10 cellular contexts compared by ENCODE assay signal in genomic region chr3:58238830-58239229, GRCh38. TPM values are rescaled to one million over a fixed set of nuclear protein-coding genes. Genes with fewer than 3 reads are reported as not detected.
A peak's percentile ranks its signal among the peaks of the same experiment; 100 is the strongest.
DNase-seq lines count a peak whose midpoint lies in the region; ATAC-seq and TF ChIP-seq lines count a peak whose summit lies in the region.
"Had no signal": no experiment of that assay in that cellular context is flagged by ENCODE, and none has a peak within 500 bp of the region (broad histone marks: within the 10 kb centered on the region; RNA-seq: fewer than 3 reads in every experiment).

No MANE protein-coding gene starts in this region.

- H3K27ac ChIP-seq in lower lobe of right lung (no peak overlapping the region), thymus (ENCODE audit: low read depth) (peak overlapping the region; percentile 8)

- ATAC-seq in activated T-cell treated with anti-CD3 and anti-CD28 coated beads, Interleukin-2, amount 50 U/mL, for 4 hours, result no peak
- no peak for ATAC-seq in activated naive CD8-positive, alpha-beta T cell treated with anti-CD3 and anti-CD28 coated beads, Interleukin-2, amount 50 U/mL, for 24 hours
- ATAC-seq in lower lobe of right lung (no peak), GM18505 (IDR thresholded peaks at IDR 0.05; ENCODE audit: unreplicated experiment) (no peak)
- ATAC-seq: foreskin keratinocyte had no signal

- H3K4me1 ChIP-seq in lower lobe of right lung, result peaks cover 15% of the 10 kb centered on the region
- peaks cover 7% of the 10 kb centered on the region for H3K4me1 ChIP-seq in thymus (ENCODE audit: control insufficient read depth, insufficient read depth, low read length)

- 92% methylated on average over 7 of the region's 7 CpGs for WGBS in thymus

- H3K27ac Mint-ChIP-seq in activated naive CD8-positive, alpha-beta T cell treated with anti-CD3 and anti-CD28 coated beads, Interleukin-2, amount 50 U/mL, for 24 hours, result no peak overlapping the region

- peak overlapping the region; percentile 88 for H3K4me3 Mint-ChIP-seq in activated T-cell treated with anti-CD3 and anti-CD28 coated beads, Interleukin-2, amount 50 U/mL, for 4 hours
- H3K4me3 Mint-ChIP-seq in activated naive CD8-positive, alpha-beta T cell treated with anti-CD3 and anti-CD28 coated beads, Interleukin-2, amount 50 U/mL, for 24 hours, result peak overlapping the region; percentile 85

- TF ChIP-seq POLR2A in GM18505 (IDR thresholded peaks at IDR 0.05; ENCODE audit: borderline replicate concordance, extremely low read depth, insufficient read depth, insufficient read length), result no peak

- no peaks in the 10 kb centered on the region for H3K9me3 Mint-ChIP-seq in activated T-cell treated with anti-CD3 and anti-CD28 coated beads, Interleukin-2, amount 50 U/mL, for 4 hours
- no peaks in the 10 kb centered on the region for H3K9me3 Mint-ChIP-seq in activated naive CD8-positive, alpha-beta T cell treated with anti-CD3 and anti-CD28 coated beads, Interleukin-2, amount 50 U/mL, for 24 hours

- no peaks in the 10 kb centered on the region for H3K36me3 Mint-ChIP-seq in activated T-cell treated with anti-CD3 and anti-CD28 coated beads, Interleukin-2, amount 50 U/mL, for 4 hours (ENCODE audit: insufficient read depth)
- H3K36me3 Mint-ChIP-seq in activated naive CD8-positive, alpha-beta T cell treated with anti-CD3 and anti-CD28 coated beads, Interleukin-2, amount 50 U/mL, for 24 hours (ENCODE audit: low read depth), result no peaks in the 10 kb centered on the region

- H3K27me3 ChIP-seq in lower lobe of right lung (ENCODE audit: low read depth) (no peaks in the 10 kb centered on the region), thymus (ENCODE audit: control insufficient read depth, insufficient read depth) (peaks cover 3% of the 10 kb centered on the region)
- H3K27me3 ChIP-seq: foreskin keratinocyte had no signal

- peak overlapping the region; percentile 94 for H3K4me3 ChIP-seq in lower lobe of right lung
- peak overlapping the region; percentile 86 for H3K4me3 ChIP-seq in thymus (ENCODE audit: low read length)

- H3K36me3 ChIP-seq in lower lobe of right lung (no peaks in the 10 kb centered on the region), thymus (ENCODE audit: control insufficient read depth, insufficient read depth) (no peaks in the 10 kb centered on the region)

- no peaks in the 10 kb centered on the region for H3K9me3 ChIP-seq in lower lobe of right lung
- no peaks in the 10 kb centered on the region for H3K9me3 ChIP-seq in thymus (ENCODE audit: control insufficient read depth)

- H3K27me3 Mint-ChIP-seq in activated T-cell treated with anti-CD3 and anti-CD28 coated beads, Interleukin-2, amount 50 U/mL, for 4 hours (ENCODE audit: low read depth), result peaks cover 6% of the 10 kb centered on the region
- H3K27me3 Mint-ChIP-seq in activated naive CD8-positive, alpha-beta T cell treated with anti-CD3 and anti-CD28 coated beads, Interleukin-2, amount 50 U/mL, for 24 hours, result peaks cover 7% of the 10 kb centered on the region

- intact Hi-C loops in lower lobe of right lung (cut with DNase I), result no loop called here

- peaks cover 10% of the 10 kb centered on the region for H3K4me1 Mint-ChIP-seq in activated T-cell treated with anti-CD3 and anti-CD28 coated beads, Interleukin-2, amount 50 U/mL, for 4 hours (ENCODE audit: low read depth)
- peaks cover 16% of the 10 kb centered on the region for H3K4me1 Mint-ChIP-seq in activated naive CD8-positive, alpha-beta T cell treated with anti-CD3 and anti-CD28 coated beads, Interleukin-2, amount 50 U/mL, for 24 hours

- TF ChIP-seq CTCF in lower lobe of right lung (IDR thresholded peaks at IDR 0.05), result no peak

- no peak for DNase-seq in activated T-cell treated with anti-CD3 and anti-CD28 coated beads, Interleukin-2, amount 50 U/mL, for 4 hours
- no peak for DNase-seq in activated T-cell treated with anti-CD3 and anti-CD28 coated beads, Interleukin-2, amount 50 U/mL, for 1 hour
- no peak for DNase-seq in activated naive CD8-positive, alpha-beta T cell treated with anti-CD3 and anti-CD28 coated beads, Interleukin-2, amount 50 U/mL, for 24 hours
- DNase-seq in lower lobe of right lung (no peak), NCI-H774 (lab: John Stamatoyannopoulos, UW) (no peak)
- DNase-seq in activated CD4-positive, CD25-positive, alpha-beta regulatory T cell (lab: John Stamatoyannopoulos, UW), result no peak
- DNase-seq: foreskin keratinocyte, MV-4-11 had no signal

RNA-seq across cellular contexts. Expression of gene ABHD6, which starts 1.2 kb away (rescaled TPM):
- 1 to 10 TPM; 4.0 to 7.9 (median 6.7) TPM for total RNA-seq in activated T-cell treated with anti-CD3 and anti-CD28 coated beads, Interleukin-2, amount 50 U/mL, for 4 hours
- total RNA-seq in lower lobe of right lung, result 16.2 TPM
- 7.6 TPM for polyA plus RNA-seq in thymus

RNA-seq across cellular contexts. Expression of gene DNASE1L3, which starts 28.1 kb away (rescaled TPM):
- not detected for total RNA-seq in activated T-cell treated with anti-CD3 and anti-CD28 coated beads, Interleukin-2, amount 50 U/mL, for 4 hours
- 12.0 TPM for total RNA-seq in lower lobe of right lung
- polyA plus RNA-seq in thymus, result 12.9 TPM
- total RNA-seq: foreskin keratinocyte had no signal
- polyA plus RNA-seq: foreskin keratinocyte had no signal

Comparison
In these comparisons a context has a peak if more than half of its experiments do, and no peak if none do; other contexts are left out.
1. RNA of gene DNASE1L3, which starts 28.1 kb away (total RNA-seq): 12.0 TPM in lower lobe of right lung (single experiment); not detected in activated T-cell treated with anti-CD3 and anti-CD28 coated beads, Interleukin-2, amount 50 U/mL, for 4 hours; every median in the first group is over 10 times any median in the second.